Comparison of ENCODE assay signal across 1 cellular context in the genomic region with DNA sequence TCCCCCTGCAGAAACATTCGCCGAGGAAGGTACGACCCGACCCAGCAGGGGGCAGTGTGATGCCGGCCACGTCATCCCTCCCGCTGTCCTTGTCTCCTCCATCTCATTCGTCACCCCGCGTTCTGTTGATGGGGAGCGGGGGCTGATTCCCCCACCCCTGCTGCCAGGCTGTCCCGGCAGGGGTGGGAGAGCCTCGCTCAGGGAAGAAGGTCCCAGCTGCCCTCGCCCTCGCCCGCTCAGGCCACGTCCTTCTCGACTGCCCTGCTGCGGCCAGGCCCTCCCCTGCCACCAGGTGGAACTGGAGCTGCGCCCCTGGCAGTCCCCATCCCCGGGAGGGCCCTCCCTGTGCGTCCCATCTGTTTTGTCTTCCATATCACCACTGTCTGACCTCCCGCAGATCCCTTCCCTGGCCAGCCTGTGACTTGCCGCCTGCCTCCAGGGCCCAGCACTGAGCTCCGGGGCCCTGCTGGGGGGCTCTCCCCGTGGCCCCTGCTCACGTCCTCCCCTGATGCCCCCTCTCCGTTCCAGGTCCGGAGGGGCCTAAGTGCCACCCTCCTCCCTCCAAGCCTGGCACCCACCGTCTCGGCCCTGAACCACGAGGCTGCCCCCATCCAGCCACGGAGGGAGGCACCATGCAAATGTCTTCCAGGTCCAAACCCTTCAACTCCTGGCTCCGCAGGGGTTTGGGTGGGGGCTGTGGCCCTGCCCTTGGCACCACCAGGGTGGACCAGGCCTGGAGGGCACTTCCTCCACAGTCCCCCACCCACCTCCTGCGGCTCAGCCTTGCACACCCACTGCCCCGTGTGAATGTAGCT.
TF ChIP-seq lines count a peak whose summit lies in the region.

No MANE protein-coding gene starts in this region.

TF ChIP-seq in GM12878, 131 proteins besides CTCF, POLR2A, EP300 and RAD21 (continued from another document):
- TF ChIP-seq, protein P1, sequence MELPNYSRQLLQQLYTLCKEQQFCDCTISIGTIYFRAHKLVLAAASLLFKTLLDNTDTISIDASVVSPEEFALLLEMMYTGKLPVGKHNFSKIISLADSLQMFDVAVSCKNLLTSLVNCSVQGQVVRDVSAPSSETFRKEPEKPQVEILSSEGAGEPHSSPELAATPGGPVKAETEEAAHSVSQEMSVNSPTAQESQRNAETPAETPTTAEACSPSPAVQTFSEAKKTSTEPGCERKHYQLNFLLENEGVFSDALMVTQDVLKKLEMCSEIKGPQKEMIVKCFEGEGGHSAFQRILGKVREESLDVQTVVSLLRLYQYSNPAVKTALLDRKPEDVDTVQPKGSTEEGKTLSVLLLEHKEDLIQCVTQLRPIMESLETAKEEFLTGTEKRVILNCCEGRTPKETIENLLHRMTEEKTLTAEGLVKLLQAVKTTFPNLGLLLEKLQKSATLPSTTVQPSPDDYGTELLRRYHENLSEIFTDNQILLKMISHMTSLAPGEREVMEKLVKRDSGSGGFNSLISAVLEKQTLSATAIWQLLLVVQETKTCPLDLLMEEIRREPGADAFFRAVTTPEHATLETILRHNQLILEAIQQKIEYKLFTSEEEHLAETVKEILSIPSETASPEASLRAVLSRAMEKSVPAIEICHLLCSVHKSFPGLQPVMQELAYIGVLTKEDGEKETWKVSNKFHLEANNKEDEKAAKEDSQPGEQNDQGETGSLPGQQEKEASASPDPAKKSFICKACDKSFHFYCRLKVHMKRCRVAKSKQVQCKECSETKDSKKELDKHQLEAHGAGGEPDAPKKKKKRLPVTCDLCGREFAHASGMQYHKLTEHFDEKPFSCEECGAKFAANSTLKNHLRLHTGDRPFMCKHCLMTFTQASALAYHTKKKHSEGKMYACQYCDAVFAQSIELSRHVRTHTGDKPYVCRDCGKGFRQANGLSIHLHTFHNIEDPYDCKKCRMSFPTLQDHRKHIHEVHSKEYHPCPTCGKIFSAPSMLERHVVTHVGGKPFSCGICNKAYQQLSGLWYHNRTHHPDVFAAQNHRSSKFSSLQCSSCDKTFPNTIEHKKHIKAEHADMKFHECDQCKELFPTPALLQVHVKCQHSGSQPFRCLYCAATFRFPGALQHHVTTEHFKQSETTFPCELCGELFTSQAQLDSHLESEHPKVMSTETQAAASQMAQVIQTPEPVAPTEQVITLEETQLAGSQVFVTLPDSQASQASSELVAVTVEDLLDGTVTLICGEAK (IDR thresholded peaks at IDR 0.05; ENCODE audit: borderline replicate concordance), result no peak
- TF ChIP-seq MTA3 (IDR thresholded peaks at IDR 0.05; ENCODE audit: borderline replicate concordance, low read length), result no peak
- no peak for TF ChIP-seq DPF2 (IDR thresholded peaks at IDR 0.05)
- TF ChIP-seq YBX1 (IDR thresholded peaks at IDR 0.05), result no peak
- no peak for TF ChIP-seq WRNIP1 (IDR thresholded peaks at IDR 0.05; ENCODE audit: borderline replicate concordance, low read depth, low read length)
- TF ChIP-seq, protein P2, sequence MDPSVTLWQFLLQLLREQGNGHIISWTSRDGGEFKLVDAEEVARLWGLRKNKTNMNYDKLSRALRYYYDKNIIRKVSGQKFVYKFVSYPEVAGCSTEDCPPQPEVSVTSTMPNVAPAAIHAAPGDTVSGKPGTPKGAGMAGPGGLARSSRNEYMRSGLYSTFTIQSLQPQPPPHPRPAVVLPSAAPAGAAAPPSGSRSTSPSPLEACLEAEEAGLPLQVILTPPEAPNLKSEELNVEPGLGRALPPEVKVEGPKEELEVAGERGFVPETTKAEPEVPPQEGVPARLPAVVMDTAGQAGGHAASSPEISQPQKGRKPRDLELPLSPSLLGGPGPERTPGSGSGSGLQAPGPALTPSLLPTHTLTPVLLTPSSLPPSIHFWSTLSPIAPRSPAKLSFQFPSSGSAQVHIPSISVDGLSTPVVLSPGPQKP (IDR thresholded peaks at IDR 0.05; ENCODE audit: low read depth, low read length), result peak; percentile 5; the same call in 1 of the 2 replicates
- peak; percentile 61; the same call in 1 of the 2 replicates for TF ChIP-seq HDGF (IDR thresholded peaks at IDR 0.05)
- TF ChIP-seq, protein P3, sequence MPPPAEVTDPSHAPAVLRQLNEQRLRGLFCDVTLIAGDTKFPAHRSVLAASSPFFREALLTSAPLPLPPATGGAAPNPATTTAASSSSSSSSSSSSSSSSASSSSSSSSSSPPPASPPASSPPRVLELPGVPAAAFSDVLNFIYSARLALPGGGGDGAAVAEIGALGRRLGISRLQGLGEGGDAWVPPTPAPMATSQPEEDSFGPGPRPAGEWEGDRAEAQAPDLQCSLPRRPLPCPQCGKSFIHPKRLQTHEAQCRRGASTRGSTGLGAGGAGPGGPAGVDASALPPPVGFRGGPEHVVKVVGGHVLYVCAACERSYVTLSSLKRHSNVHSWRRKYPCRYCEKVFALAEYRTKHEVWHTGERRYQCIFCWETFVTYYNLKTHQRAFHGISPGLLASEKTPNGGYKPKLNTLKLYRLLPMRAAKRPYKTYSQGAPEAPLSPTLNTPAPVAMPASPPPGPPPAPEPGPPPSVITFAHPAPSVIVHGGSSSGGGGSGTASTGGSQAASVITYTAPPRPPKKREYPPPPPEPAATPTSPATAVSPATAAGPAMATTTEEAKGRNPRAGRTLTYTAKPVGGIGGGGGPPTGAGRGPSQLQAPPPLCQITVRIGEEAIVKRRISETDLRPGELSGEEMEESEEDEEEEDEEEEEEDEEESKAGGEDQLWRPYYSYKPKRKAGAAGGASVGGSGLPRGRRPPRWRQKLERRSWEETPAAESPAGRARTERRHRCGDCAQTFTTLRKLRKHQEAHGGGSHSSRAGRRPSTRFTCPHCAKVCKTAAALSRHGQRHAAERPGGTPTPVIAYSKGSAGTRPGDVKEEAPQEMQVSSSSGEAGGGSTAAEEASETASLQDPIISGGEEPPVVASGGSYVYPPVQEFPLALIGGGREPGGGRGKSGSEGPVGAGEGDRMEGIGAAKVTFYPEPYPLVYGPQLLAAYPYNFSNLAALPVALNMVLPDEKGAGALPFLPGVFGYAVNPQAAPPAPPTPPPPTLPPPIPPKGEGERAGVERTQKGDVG (CRISPR knock-in tag; IDR thresholded peaks at IDR 0.05), result no peak
- TF ChIP-seq ZNF207 (IDR thresholded peaks at IDR 0.05; ENCODE audit: borderline replicate concordance), result no peak
- TF ChIP-seq RFX5 (IDR thresholded peaks at IDR 0.05; ENCODE audit: low read depth, low read length), result no peak
- TF ChIP-seq TCF3 (IDR thresholded peaks at IDR 0.05; ENCODE audit: borderline replicate concordance, insufficient read depth, low read depth, low read length), result no peak
- no peak for TF ChIP-seq SREBF1 (IDR thresholded peaks at IDR 0.05; ENCODE audit: low read length)
- no peak for TF ChIP-seq ZSCAN29 (IDR thresholded peaks at IDR 0.05)
- TF ChIP-seq, protein P4, sequence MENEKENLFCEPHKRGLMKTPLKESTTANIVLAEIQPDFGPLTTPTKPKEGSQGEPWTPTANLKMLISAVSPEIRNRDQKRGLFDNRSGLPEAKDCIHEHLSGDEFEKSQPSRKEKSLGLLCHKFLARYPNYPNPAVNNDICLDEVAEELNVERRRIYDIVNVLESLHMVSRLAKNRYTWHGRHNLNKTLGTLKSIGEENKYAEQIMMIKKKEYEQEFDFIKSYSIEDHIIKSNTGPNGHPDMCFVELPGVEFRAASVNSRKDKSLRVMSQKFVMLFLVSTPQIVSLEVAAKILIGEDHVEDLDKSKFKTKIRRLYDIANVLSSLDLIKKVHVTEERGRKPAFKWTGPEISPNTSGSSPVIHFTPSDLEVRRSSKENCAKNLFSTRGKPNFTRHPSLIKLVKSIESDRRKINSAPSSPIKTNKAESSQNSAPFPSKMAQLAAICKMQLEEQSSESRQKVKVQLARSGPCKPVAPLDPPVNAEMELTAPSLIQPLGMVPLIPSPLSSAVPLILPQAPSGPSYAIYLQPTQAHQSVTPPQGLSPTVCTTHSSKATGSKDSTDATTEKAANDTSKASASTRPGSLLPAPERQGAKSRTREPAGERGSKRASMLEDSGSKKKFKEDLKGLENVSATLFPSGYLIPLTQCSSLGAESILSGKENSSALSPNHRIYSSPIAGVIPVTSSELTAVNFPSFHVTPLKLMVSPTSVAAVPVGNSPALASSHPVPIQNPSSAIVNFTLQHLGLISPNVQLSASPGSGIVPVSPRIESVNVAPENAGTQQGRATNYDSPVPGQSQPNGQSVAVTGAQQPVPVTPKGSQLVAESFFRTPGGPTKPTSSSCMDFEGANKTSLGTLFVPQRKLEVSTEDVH (IDR thresholded peaks at IDR 0.05; ENCODE audit: low read depth, partially characterized antibody), result no peak
- no peak for TF ChIP-seq ZNF217 (IDR thresholded peaks at IDR 0.05)
- no peak for TF ChIP-seq KAT2A (conservative IDR thresholded peaks at IDR 0.05; ENCODE audit: control insufficient read depth, low read depth, low read length)
- peak; percentile 94 for TF ChIP-seq CREB1 (IDR thresholded peaks at IDR 0.05; ENCODE audit: low read depth)
- TF ChIP-seq IRF4 (IDR thresholded peaks at IDR 0.05; ENCODE audit: low read depth, low read length), result 0 out of 2 replicates have a peak, but pooled peaks have one; percentile 35
- peak; percentile 74 for TF ChIP-seq YY1 (IDR thresholded peaks at IDR 0.05; ENCODE audit: low read depth, low read length)
- no peak; the same call in 1 of the 2 replicates for TF ChIP-seq NR2F1 (conservative IDR thresholded peaks at IDR 0.05)
- TF ChIP-seq, protein P5, sequence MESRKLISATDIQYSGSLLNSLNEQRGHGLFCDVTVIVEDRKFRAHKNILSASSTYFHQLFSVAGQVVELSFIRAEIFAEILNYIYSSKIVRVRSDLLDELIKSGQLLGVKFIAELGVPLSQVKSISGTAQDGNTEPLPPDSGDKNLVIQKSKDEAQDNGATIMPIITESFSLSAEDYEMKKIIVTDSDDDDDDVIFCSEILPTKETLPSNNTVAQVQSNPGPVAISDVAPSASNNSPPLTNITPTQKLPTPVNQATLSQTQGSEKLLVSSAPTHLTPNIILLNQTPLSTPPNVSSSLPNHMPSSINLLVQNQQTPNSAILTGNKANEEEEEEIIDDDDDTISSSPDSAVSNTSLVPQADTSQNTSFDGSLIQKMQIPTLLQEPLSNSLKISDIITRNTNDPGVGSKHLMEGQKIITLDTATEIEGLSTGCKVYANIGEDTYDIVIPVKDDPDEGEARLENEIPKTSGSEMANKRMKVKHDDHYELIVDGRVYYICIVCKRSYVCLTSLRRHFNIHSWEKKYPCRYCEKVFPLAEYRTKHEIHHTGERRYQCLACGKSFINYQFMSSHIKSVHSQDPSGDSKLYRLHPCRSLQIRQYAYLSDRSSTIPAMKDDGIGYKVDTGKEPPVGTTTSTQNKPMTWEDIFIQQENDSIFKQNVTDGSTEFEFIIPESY (IDR thresholded peaks at IDR 0.05), result no peak
- TF ChIP-seq CHD1 (IDR thresholded peaks at IDR 0.05; ENCODE audit: low read depth, low read length), result no peak
- TF ChIP-seq KDM1A (IDR thresholded peaks at IDR 0.05; ENCODE audit: borderline replicate concordance), result no peak
- TF ChIP-seq NBN (IDR thresholded peaks at IDR 0.05), result peak; percentile 48; the same call in 1 of the 2 replicates
- TF ChIP-seq, protein P6, sequence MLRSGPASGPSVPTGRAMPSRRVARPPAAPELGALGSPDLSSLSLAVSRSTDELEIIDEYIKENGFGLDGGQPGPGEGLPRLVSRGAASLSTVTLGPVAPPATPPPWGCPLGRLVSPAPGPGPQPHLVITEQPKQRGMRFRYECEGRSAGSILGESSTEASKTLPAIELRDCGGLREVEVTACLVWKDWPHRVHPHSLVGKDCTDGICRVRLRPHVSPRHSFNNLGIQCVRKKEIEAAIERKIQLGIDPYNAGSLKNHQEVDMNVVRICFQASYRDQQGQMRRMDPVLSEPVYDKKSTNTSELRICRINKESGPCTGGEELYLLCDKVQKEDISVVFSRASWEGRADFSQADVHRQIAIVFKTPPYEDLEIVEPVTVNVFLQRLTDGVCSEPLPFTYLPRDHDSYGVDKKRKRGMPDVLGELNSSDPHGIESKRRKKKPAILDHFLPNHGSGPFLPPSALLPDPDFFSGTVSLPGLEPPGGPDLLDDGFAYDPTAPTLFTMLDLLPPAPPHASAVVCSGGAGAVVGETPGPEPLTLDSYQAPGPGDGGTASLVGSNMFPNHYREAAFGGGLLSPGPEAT (IDR thresholded peaks at IDR 0.05; ENCODE audit: low read depth), result no peak
- TF ChIP-seq IKZF2 (IDR thresholded peaks at IDR 0.05), result no peak
- TF ChIP-seq ZZZ3 (IDR thresholded peaks at IDR 0.05; ENCODE audit: control insufficient read depth, insufficient read length, low read depth), result no peak
- no peak for TF ChIP-seq RELA (IDR thresholded peaks at IDR 0.05; ENCODE audit: borderline replicate concordance, partially characterized antibody)
- TF ChIP-seq BACH1 (IDR thresholded peaks at IDR 0.05; ENCODE audit: borderline replicate concordance), result no peak
- TF ChIP-seq SIN3A (IDR thresholded peaks at IDR 0.05; ENCODE audit: low read depth, low read length), result no peak
- TF ChIP-seq RB1 (IDR thresholded peaks at IDR 0.05; ENCODE audit: borderline replicate concordance), result peak; percentile 53; the same call in 1 of the 2 replicates
- TF ChIP-seq SMARCA5 (IDR thresholded peaks at IDR 0.05), result 0 out of 2 replicates have a peak, but pooled peaks have one; percentile 16
